17 cellular contexts compared by ENCODE assay signal in genomic region chr15:66894363-66894762, GRCh38.
DNase-seq lines count a peak whose midpoint lies in the region; ATAC-seq, FAIRE-seq and TF ChIP-seq lines count a peak whose summit lies in the region.
"Had no signal": no experiment of that assay in that cellular context is flagged by ENCODE, and none has a peak within 500 bp of the region (broad histone marks: within the 10 kb centered on the region; RNA-seq: fewer than 3 reads in every experiment).

No MANE protein-coding gene starts in this region.

- no peak overlapping the region for H3K9ac ChIP-seq in PC-3 (ENCODE audit: low read length)
- H3K9ac ChIP-seq: BLaER1 treated with 17β-estradiol and CSF1 and Interleukin-3, amounts not matched to agents 10 nM and 100 nM had no signal

- CTCF ChIA-PET in A549 (lab: Yijun Ruan, JAX) (interaction anchor here (1.8 to 3.8 kb wide), 3 partner anchors 9 to 43 kb away, joined by 4 to 25 read pairs (median 15); no protein-coding TSS in a partner anchor), PC-3 (lab: Charles Lee) (no interaction called here)

- no peak for FAIRE-seq in A549 (lab: Jason Lieb, UNC)
- FAIRE-seq: D721Med had no signal

- H3K9me2 ChIP-seq in PC-3 (replicated peaks; ENCODE audit: low read length): no peaks in the 10 kb centered on the region

- peak overlapping the region; percentile 49 for H3K4me2 ChIP-seq in A549
- H3K4me2 ChIP-seq in PC-3 (ENCODE audit: low read length): 0 out of 2 replicates have a peak overlapping the region, but pooled peaks have one; percentile 4

- H2AFZ ChIP-seq in PC-3 (ENCODE audit: low read length): no peak overlapping the region

- H4K20me1 ChIP-seq in PC-3 (ENCODE audit: low read length): no peaks in the 10 kb centered on the region
- H4K20me1 ChIP-seq: BLaER1 treated with 17β-estradiol and CSF1 and Interleukin-3, amounts not matched to agents 10 nM and 100 nM had no signal

- peak overlapping the region in 1 of 2 experiments; percentile 43; a peak in 4 of 6 replicates for H3K27ac ChIP-seq in A549
- no peak overlapping the region for H3K27ac ChIP-seq in PC-3 (ENCODE audit: low read length)
- H3K27ac ChIP-seq in coronary artery: no peak overlapping the region
- H3K27ac ChIP-seq in caudate nucleus (ENCODE audit: low read depth, low read length): no peak overlapping the region
- H3K27ac ChIP-seq in WERI-Rb-1: no peak overlapping the region
- H3K27ac ChIP-seq: BLaER1 treated with 17β-estradiol and CSF1 and Interleukin-3, amounts not matched to agents 10 nM and 100 nM; Peyer's patch had no signal

- TF ChIP-seq RAD21 in A549 (conservative IDR thresholded peaks at IDR 0.05 in 1 of 2, IDR thresholded peaks at IDR 0.05 in 1 of 2): no peak

- intact Hi-C loops in PC-3 (cut with micrococcal nuclease): no loop called here

- no peak for TF ChIP-seq POLR2A in A549 (IDR thresholded peaks at IDR 0.05; ENCODE audit: low read length)

- H3K4me3 Mint-ChIP-seq in osteocyte (ENCODE audit: unreplicated experiment): no peak overlapping the region
- H3K4me3 Mint-ChIP-seq: CD8-positive, alpha-beta T cell had no signal

- no peak for TF ChIP-seq CTCF in A549 (IDR thresholded peaks at IDR 0.05)
- no peak for TF ChIP-seq CTCF in PC-3 (conservative IDR thresholded peaks at IDR 0.05; ENCODE audit: low read depth, low read length)
- no peak for TF ChIP-seq CTCF in coronary artery (IDR thresholded peaks at IDR 0.05)
- no peak for TF ChIP-seq CTCF in osteocyte (IDR thresholded peaks at IDR 0.05)
- TF ChIP-seq CTCF in WERI-Rb-1 (IDR thresholded peaks at IDR 0.05; ENCODE audit: low read depth, low read length): no peak

- no peaks in the 10 kb centered on the region for H3K27me3 Mint-ChIP-seq in osteocyte (ENCODE audit: unreplicated experiment)

- DNase-seq in A549 (ENCODE audit: low read depth in 1 of 2, low spot score in 1 of 2) (no peak), PC-3 (peak; percentile 23), coronary artery (ENCODE audit: low spot score) (peak; percentile 16), osteocyte (ENCODE audit: extremely low spot score, unreplicated experiment) (peak; percentile 25), caudate nucleus (lab: John Stamatoyannopoulos, UW) (no peak), WERI-Rb-1 (no peak), NCI-H82 (lab: John Stamatoyannopoulos, UW) (no peak), HK-2 (ENCODE audit: unreplicated experiment) (no peak)
- DNase-seq: DMS79 treated with DMSO at 0.1 percent for 48 hours, KBM-7, NCI-H1105, NCI-H226, NCI-H524 had no signal

- H3K27me3 ChIP-seq in PC-3 (ENCODE audit: low read length): no peaks in the 10 kb centered on the region
- H3K27me3 ChIP-seq in WERI-Rb-1 (ENCODE audit: insufficient read depth, low read depth, severe bottlenecking): no peaks in the 10 kb centered on the region
- H3K27me3 ChIP-seq: BLaER1 treated with 17β-estradiol and CSF1 and Interleukin-3, amounts not matched to agents 10 nM and 100 nM; Peyer's patch had no signal

- H3K9me3 Mint-ChIP-seq in osteocyte (ENCODE audit: unreplicated experiment): no peaks in the 10 kb centered on the region

- H3K4me3 ChIP-seq in A549 (no peak overlapping the region), PC-3 (ENCODE audit: low read length) (no peak overlapping the region), coronary artery (no peak overlapping the region), WERI-Rb-1 (ENCODE audit: low read depth, low read length) (no peak overlapping the region)
- H3K4me3 ChIP-seq: BLaER1 treated with 17β-estradiol and CSF1 and Interleukin-3, amounts not matched to agents 10 nM and 100 nM; Peyer's patch had no signal

- no peak for TF ChIP-seq EP300 in A549 (IDR thresholded peaks at IDR 0.05)

- BruUV-seq in PC-3 (replicated peaks; lab: Mats Ljungman, UMichigan): no TSS peak

- no peaks in the 10 kb centered on the region for H3K36me3 Mint-ChIP-seq in osteocyte (ENCODE audit: unreplicated experiment)
- H3K36me3 Mint-ChIP-seq: CD8-positive, alpha-beta T cell had no signal

- no peaks in the 10 kb centered on the region for H3F3A ChIP-seq in PC-3 (ENCODE audit: low read length, unreplicated experiment)

- H3K36me3 ChIP-seq in PC-3 (ENCODE audit: low read depth, low read length) (no peaks in the 10 kb centered on the region), WERI-Rb-1 (no peaks in the 10 kb centered on the region)
- H3K36me3 ChIP-seq: BLaER1 treated with 17β-estradiol and CSF1 and Interleukin-3, amounts not matched to agents 10 nM and 100 nM; Peyer's patch had no signal

- no peak overlapping the region for H3K27ac Mint-ChIP-seq in osteocyte (ENCODE audit: unreplicated experiment)
- H3K27ac Mint-ChIP-seq: CD8-positive, alpha-beta T cell had no signal

- ATAC-seq in A549 (no peak), PC-3 (no peak)
- ATAC-seq: CD8-positive, alpha-beta T cell had no signal

- no peaks in the 10 kb centered on the region for H3K9me3 ChIP-seq in A549
- H3K9me3 ChIP-seq in PC-3 (ENCODE audit: low read length): no peaks in the 10 kb centered on the region
- peaks cover 2% of the 10 kb centered on the region for H3K9me3 ChIP-seq in WERI-Rb-1 (ENCODE audit: severe bottlenecking)
- H3K9me3 ChIP-seq: Peyer's patch had no signal

- H3K4me1 ChIP-seq in A549 (peaks cover 46% of the 10 kb centered on the region), PC-3 (ENCODE audit: insufficient read depth, low read length) (peaks cover 15% of the 10 kb centered on the region)
- H3K4me1 ChIP-seq: Peyer's patch had no signal

- POLR2A ChIA-PET in A549 (lab: Yijun Ruan, JAX): no interaction called here
- POLR2A ChIA-PET in PC-3 (lab: Charles Lee; ENCODE audit: unreplicated experiment): no interaction called here

- WGBS in A549 (ENCODE audit: missing lambda C conversion rate): 94% methylated on average over 5 of the region's 5 CpGs

- H3K4me1 Mint-ChIP-seq in osteocyte (ENCODE audit: unreplicated experiment): peaks cover 40% of the 10 kb centered on the region

- H3K79me2 ChIP-seq in PC-3 (ENCODE audit: low read length): no peaks in the 10 kb centered on the region

TF ChIP-seq in A549, 52 proteins besides CTCF, POLR2A, EP300 and RAD21:
- no peak for TF ChIP-seq NPAS2 (CRISPR knock-in tag; IDR thresholded peaks at IDR 0.05; ENCODE audit: borderline replicate concordance)
- no peak for TF ChIP-seq KDM1A (IDR thresholded peaks at IDR 0.05; ENCODE audit: low read depth)
- no peak for TF ChIP-seq KDM5A (IDR thresholded peaks at IDR 0.05)
- TF ChIP-seq NR3C1 (IDR thresholded peaks at IDR 0.05): no peak
- TF ChIP-seq SMC3 (IDR thresholded peaks at IDR 0.05): no peak
- no peak for TF ChIP-seq HOXB13 (CRISPR knock-in tag; IDR thresholded peaks at IDR 0.05; ENCODE audit: low read depth)

Comparison
In these comparisons a context has a peak if more than half of its experiments do, and no peak if none do; other contexts are left out.
1. DNase-seq: peak in PC-3 (single experiment), coronary artery (single experiment) and osteocyte (single experiment); none in A549 (0 of 2), caudate nucleus (0 of 61), WERI-Rb-1 (single experiment), NCI-H82 (single experiment) and HK-2 (single experiment).